8 cellular contexts compared by ENCODE assay signal in genomic region chr17:8225813-8226535, GRCh38. TPM values are rescaled to one million over a fixed set of nuclear protein-coding genes. Genes with fewer than 3 reads are reported as not detected.
DNase-seq lines count a peak whose midpoint lies in the region; ATAC-seq, FAIRE-seq and TF ChIP-seq lines count a peak whose summit lies in the region.

No MANE protein-coding gene starts in this region.

- TF ChIP-seq CTCF in endothelial cell of umbilical vein (IDR thresholded peaks at IDR 0.05; ENCODE audit: extremely low read depth in 1 of 2, insufficient read depth in 1 of 2, low read depth in 1 of 2, low read length in 2 of 2) (no peak), nephron progenitor cell (IDR thresholded peaks at IDR 0.05) (no peak)

- no peaks in the 10 kb centered on the region for H3K27me3 ChIP-seq in endothelial cell of umbilical vein (ENCODE audit: control insufficient read depth in 2 of 2, insufficient read depth in 2 of 2, low read length in 2 of 2)

- no peak overlapping the region for H3K4me3 ChIP-seq in endothelial cell of umbilical vein (replicated peaks in 1 of 3; ENCODE audit: insufficient read depth in 1 of 3, low read depth in 1 of 3, low read length in 3 of 3)

- ATAC-seq in activated CD8-positive, alpha-beta memory T cell treated with anti-CD3 and anti-CD28 coated beads, Interleukin-2, amount 10 ng/mL, durations not matched to agents 7 days and 5 days: no peak

- TSS peak; percentile 41 for BruUV-seq in endothelial cell of umbilical vein (replicated peaks; lab: Mats Ljungman, UMichigan)

- dilution Hi-C loops in endothelial cell of umbilical vein (cut with MboI; ENCODE audit: extremely low pct_ligation_motif_present, low sequenced_read_pairs): no loop called here

- H3K27me3 Mint-ChIP-seq in activated CD8-positive, alpha-beta memory T cell treated with anti-CD3 and anti-CD28 coated beads, Interleukin-2, amount 10 ng/mL, durations not matched to agents 7 days and 5 days: no peaks in the 10 kb centered on the region
- H3K27me3 Mint-ChIP-seq in nephron progenitor cell (ENCODE audit: low read depth, poor library complexity): peaks cover 25% of the 10 kb centered on the region

- CTCF ChIA-PET in activated CD8-positive, alpha-beta memory T cell treated with anti-CD3 and anti-CD28 coated beads, Interleukin-2, amount 10 ng/mL, durations not matched to agents 7 days and 5 days (lab: Charles Lee): interaction anchor here (0.6 to 8.6 kb wide), 9 partner anchors 11 to 147 kb away, joined by 3 to 124 read pairs (median 7); partner anchors contain the start of genes AURKB, BORCS6, CTC1 and PFAS
- CTCF ChIA-PET in endothelial cell of umbilical vein (lab: Charles Lee): no interaction called here

- no peaks in the 10 kb centered on the region for H3K9me1 ChIP-seq in endothelial cell of umbilical vein (replicated peaks; ENCODE audit: control insufficient read depth, extremely low read depth, insufficient read depth, low read length)

- H4K20me1 ChIP-seq in endothelial cell of umbilical vein (replicated peaks; ENCODE audit: control insufficient read depth, extremely low read depth, insufficient read depth, low read length): no peaks in the 10 kb centered on the region

- H2AFZ ChIP-seq in endothelial cell of umbilical vein (ENCODE audit: low read depth, low read length): no peak overlapping the region

- peak overlapping the region; percentile 88 for H3K27ac Mint-ChIP-seq in activated CD8-positive, alpha-beta memory T cell treated with anti-CD3 and anti-CD28 coated beads, Interleukin-2, amount 10 ng/mL, durations not matched to agents 7 days and 5 days
- H3K27ac Mint-ChIP-seq in nephron progenitor cell: peak overlapping the region; percentile 97

- peak overlapping the region; percentile 48 for H3K4me3 Mint-ChIP-seq in activated CD8-positive, alpha-beta memory T cell treated with anti-CD3 and anti-CD28 coated beads, Interleukin-2, amount 10 ng/mL, durations not matched to agents 7 days and 5 days
- peak overlapping the region; percentile 87 for H3K4me3 Mint-ChIP-seq in nephron progenitor cell

- peak overlapping the region; percentile 48 for H3K27ac ChIP-seq in endothelial cell of umbilical vein (ENCODE audit: insufficient read depth, low read depth, low read length)

- POLR2A ChIA-PET in endothelial cell of umbilical vein (lab: Charles Lee): no interaction called here

- H3K79me2 ChIP-seq in endothelial cell of umbilical vein (ENCODE audit: control insufficient read depth, insufficient read depth, low read length): no peaks in the 10 kb centered on the region

- peaks cover 38% of the 10 kb centered on the region for H3K4me1 Mint-ChIP-seq in activated CD8-positive, alpha-beta memory T cell treated with anti-CD3 and anti-CD28 coated beads, Interleukin-2, amount 10 ng/mL, durations not matched to agents 7 days and 5 days
- peaks cover 34% of the 10 kb centered on the region for H3K4me1 Mint-ChIP-seq in nephron progenitor cell

- peaks cover 32% of the 10 kb centered on the region for H3K36me3 Mint-ChIP-seq in activated CD8-positive, alpha-beta memory T cell treated with anti-CD3 and anti-CD28 coated beads, Interleukin-2, amount 10 ng/mL, durations not matched to agents 7 days and 5 days
- peaks cover 28% of the 10 kb centered on the region for H3K36me3 Mint-ChIP-seq in nephron progenitor cell (ENCODE audit: low read depth)

- TF ChIP-seq POLR2A in endothelial cell of umbilical vein (IDR thresholded peaks at IDR 0.05; ENCODE audit: low read depth, low read length): peak; percentile 73

- H3K9ac ChIP-seq in endothelial cell of umbilical vein (replicated peaks; ENCODE audit: extremely low read depth, insufficient read depth, low read length): no peak overlapping the region

- peaks cover 5 to 21% of the 10 kb centered on the region in 2 experiments for H3K36me3 ChIP-seq in endothelial cell of umbilical vein (ENCODE audit: control insufficient read depth in 2 of 2, extremely low read depth in 1 of 2, insufficient read depth in 2 of 2, low read length in 2 of 2)

- in situ Hi-C loops in G401 (cut with HindIII; ENCODE audit: low sequenced_read_pairs): no loop called here

- H3K4me1 ChIP-seq in endothelial cell of umbilical vein (ENCODE audit: control insufficient read depth, extremely low read depth, insufficient read depth, low read length): peaks cover 9% of the 10 kb centered on the region

- no peaks in the 10 kb centered on the region for H3K9me3 ChIP-seq in endothelial cell of umbilical vein (replicated peaks; ENCODE audit: control insufficient read depth, insufficient read depth, low read length)

- intact Hi-C loops in endothelial cell of umbilical vein (cut with micrococcal nuclease): loop anchor here (1.0 to 2.0 kb wide), 2 partner anchors 21 to 75 kb away; no protein-coding TSS in a partner anchor

- H3K9me3 Mint-ChIP-seq in activated CD8-positive, alpha-beta memory T cell treated with anti-CD3 and anti-CD28 coated beads, Interleukin-2, amount 10 ng/mL, durations not matched to agents 7 days and 5 days (ENCODE audit: low read depth): no peaks in the 10 kb centered on the region
- peaks cover 3% of the 10 kb centered on the region for H3K9me3 Mint-ChIP-seq in nephron progenitor cell

- H3K4me2 ChIP-seq in endothelial cell of umbilical vein (ENCODE audit: insufficient read depth, low read length): peak overlapping the region; percentile 6

- no peak for FAIRE-seq in endothelial cell of umbilical vein (lab: Jason Lieb, UNC)

- peak; percentile 73 for DNase-seq in G401 (ENCODE audit: low spot score)
- DNase-seq in NCI-H345 (lab: John Stamatoyannopoulos, UW): peak; percentile 65
- peak; percentile 89 for DNase-seq in activated CD8-positive, alpha-beta memory T cell treated with anti-CD3 and anti-CD28 coated beads, Interleukin-2, amount 10 ng/mL, durations not matched to agents 7 days and 5 days
- peak; percentile 78 for DNase-seq in endothelial cell of umbilical vein (ENCODE audit: low read depth, low spot score)
- peak; percentile 71 for DNase-seq in nephron progenitor cell
- DNase-seq in superior temporal gyrus (ENCODE audit: extremely low spot score): peak; percentile 87
- no peak for DNase-seq in HPDE6-E6E7 (ENCODE audit: extremely low spot score)
- no peak for DNase-seq in NK-92 treated with Interleukin-12 subunit alpha and Interleukin-12 subunit beta, amount 100 ng/mL, for 24 hours (lab: John Stamatoyannopoulos, UW)

RNA-seq across cellular contexts. Expression of gene AURKB, which starts 15.6 kb away (rescaled TPM):
- total RNA-seq in G401 (2014; rRNA removed; shearing (Covaris generic)): 162 and 166 TPM in 2 replicates
- total RNA-seq in activated CD8-positive, alpha-beta memory T cell treated with anti-CD3 and anti-CD28 coated beads, Interleukin-2, amount 10 ng/mL, durations not matched to agents 7 days and 5 days: 100 to 1,000 TPM; 197 to 234 TPM
- total RNA-seq in endothelial cell of umbilical vein: 104 and 107 TPM in 2 replicates
- 67.8 and 69.2 TPM in 2 replicates for polyA plus RNA-seq in endothelial cell of umbilical vein
- 49.1 and 58.3 TPM in 2 replicates for polyA plus RNA-seq in endothelial cell of umbilical vein (2011; cell fraction: cytosol; rRNA removed)
- polyA plus RNA-seq in endothelial cell of umbilical vein (2011; cell fraction: nucleus; rRNA removed): 205 and 232 TPM in 2 replicates
- polyA plus RNA-seq in endothelial cell of umbilical vein (2012): 40.6 and 74.7 TPM in 2 replicates
- polyA minus RNA-seq in endothelial cell of umbilical vein: 39.4 and 45.9 TPM in 2 replicates
- 30.4 TPM for polyA minus RNA-seq in endothelial cell of umbilical vein (2011; cell fraction: cytosol; rRNA and poly(A)+ RNA removed)
- 59.3 and 75.2 TPM in 2 replicates for polyA minus RNA-seq in endothelial cell of umbilical vein (2011; cell fraction: nucleus; rRNA and poly(A)+ RNA removed)

RNA-seq across cellular contexts. Expression of gene CTC1, which starts 21.9 kb away (rescaled TPM):
- total RNA-seq in G401 (2014; rRNA removed; shearing (Covaris generic)): 15.0 and 22.9 TPM in 2 replicates
- 10 to 100 TPM; 76.7 to 82.0 TPM for total RNA-seq in activated CD8-positive, alpha-beta memory T cell treated with anti-CD3 and anti-CD28 coated beads, Interleukin-2, amount 10 ng/mL, durations not matched to agents 7 days and 5 days
- total RNA-seq in endothelial cell of umbilical vein: 49.9 and 53.2 TPM in 2 replicates
- polyA plus RNA-seq in endothelial cell of umbilical vein: 36.3 and 38.3 TPM in 2 replicates
- 16.1 and 20.2 TPM in 2 replicates for polyA plus RNA-seq in endothelial cell of umbilical vein (2011; cell fraction: cytosol; rRNA removed)
- polyA plus RNA-seq in endothelial cell of umbilical vein (2011; cell fraction: nucleus; rRNA removed): 193 and 243 TPM in 2 replicates
- 19.8 and 23.3 TPM in 2 replicates for polyA plus RNA-seq in endothelial cell of umbilical vein (2012)
- polyA minus RNA-seq in endothelial cell of umbilical vein: 32.1 and 64.0 TPM in 2 replicates
- 7.5 TPM for polyA minus RNA-seq in endothelial cell of umbilical vein (2011; cell fraction: cytosol; rRNA and poly(A)+ RNA removed)
- 59.5 and 74.4 TPM in 2 replicates for polyA minus RNA-seq in endothelial cell of umbilical vein (2011; cell fraction: nucleus; rRNA and poly(A)+ RNA removed)

RNA-seq across cellular contexts. Expression of gene PFAS, which starts 23.1 kb away (rescaled TPM):
- 133 and 173 TPM in 2 replicates for total RNA-seq in G401 (2014; rRNA removed; shearing (Covaris generic))
- total RNA-seq in activated CD8-positive, alpha-beta memory T cell treated with anti-CD3 and anti-CD28 coated beads, Interleukin-2, amount 10 ng/mL, durations not matched to agents 7 days and 5 days: 100 to 1,000 TPM in 1 of 2 experiments, 10 to 100 TPM in 1; 75.1 to 113 TPM
- total RNA-seq in endothelial cell of umbilical vein: 84.1 and 108 TPM in 2 replicates
- polyA plus RNA-seq in endothelial cell of umbilical vein: 31.4 and 34.1 TPM in 2 replicates
- 21.0 and 21.9 TPM in 2 replicates for polyA plus RNA-seq in endothelial cell of umbilical vein (2011; cell fraction: cytosol; rRNA removed)
- polyA plus RNA-seq in endothelial cell of umbilical vein (2011; cell fraction: nucleus; rRNA removed): 155 and 168 TPM in 2 replicates
- 40.9 and 65.9 TPM in 2 replicates for polyA plus RNA-seq in endothelial cell of umbilical vein (2012)
- 113 and 126 TPM in 2 replicates for polyA minus RNA-seq in endothelial cell of umbilical vein
- 63.9 TPM for polyA minus RNA-seq in endothelial cell of umbilical vein (2011; cell fraction: cytosol; rRNA and poly(A)+ RNA removed)
- 64.9 and 69.7 TPM in 2 replicates for polyA minus RNA-seq in endothelial cell of umbilical vein (2011; cell fraction: nucleus; rRNA and poly(A)+ RNA removed)

RNA-seq across cellular contexts. Expression of gene BORCS6, which starts 36.0 kb away (rescaled TPM):
- total RNA-seq in G401 (2014; rRNA removed; shearing (Covaris generic)): 24.3 and 25.6 TPM in 2 replicates
- total RNA-seq in activated CD8-positive, alpha-beta memory T cell treated with anti-CD3 and anti-CD28 coated beads, Interleukin-2, amount 10 ng/mL, durations not matched to agents 7 days and 5 days: 10 to 100 TPM; 14.9 to 16.8 TPM
- total RNA-seq in endothelial cell of umbilical vein: 8.3 and 9.0 TPM in 2 replicates
- 8.0 and 9.7 TPM in 2 replicates for polyA plus RNA-seq in endothelial cell of umbilical vein
- 4.8 and 6.6 TPM in 2 replicates for polyA plus RNA-seq in endothelial cell of umbilical vein (2011; cell fraction: cytosol; rRNA removed)
- 2.5 and 2.8 TPM in 2 replicates for polyA plus RNA-seq in endothelial cell of umbilical vein (2011; cell fraction: nucleus; rRNA removed)
- 3.7 and 4.4 TPM in 2 replicates for polyA plus RNA-seq in endothelial cell of umbilical vein (2012)
- 3.1 and 4.6 TPM in 2 replicates for polyA minus RNA-seq in endothelial cell of umbilical vein
- polyA minus RNA-seq in endothelial cell of umbilical vein (2011; cell fraction: cytosol; rRNA and poly(A)+ RNA removed): 8.5 TPM
- polyA minus RNA-seq in endothelial cell of umbilical vein (2011; cell fraction: nucleus; rRNA and poly(A)+ RNA removed): 1.0 and 2.1 TPM in 2 replicates

RNA-seq across cellular contexts. Expression of gene TMEM107, which starts 49.8 kb away (rescaled TPM):
- total RNA-seq in G401 (2014; rRNA removed; shearing (Covaris generic)): 37.8 and 60.6 TPM in 2 replicates
- 10 to 100 TPM; 29.9 to 61.0 TPM for total RNA-seq in activated CD8-positive, alpha-beta memory T cell treated with anti-CD3 and anti-CD28 coated beads, Interleukin-2, amount 10 ng/mL, durations not matched to agents 7 days and 5 days
- 20.0 and 20.4 TPM in 2 replicates for total RNA-seq in endothelial cell of umbilical vein
- polyA plus RNA-seq in endothelial cell of umbilical vein: 31.6 and 36.9 TPM in 2 replicates
- 19.7 and 20.9 TPM in 2 replicates for polyA plus RNA-seq in endothelial cell of umbilical vein (2011; cell fraction: cytosol; rRNA removed)
- 13.5 and 14.4 TPM in 2 replicates for polyA plus RNA-seq in endothelial cell of umbilical vein (2011; cell fraction: nucleus; rRNA removed)
- 15.9 and 18.3 TPM in 2 replicates for polyA plus RNA-seq in endothelial cell of umbilical vein (2012)
- polyA minus RNA-seq in endothelial cell of umbilical vein: 80.7 and 114 TPM in 2 replicates
- 29.3 TPM for polyA minus RNA-seq in endothelial cell of umbilical vein (2011; cell fraction: cytosol; rRNA and poly(A)+ RNA removed)
- polyA minus RNA-seq in endothelial cell of umbilical vein (2011; cell fraction: nucleus; rRNA and poly(A)+ RNA removed): 65.0 and 76.3 TPM in 2 replicates

Comparison
In these comparisons a context has a peak if more than half of its experiments do, and no peak if none do; other contexts are left out.
1. DNase-seq: peak in G401 (single experiment), NCI-H345 (single experiment), activated CD8-positive, alpha-beta memory T cell treated with anti-CD3 and anti-CD28 coated beads, Interleukin-2, amount 10 ng/mL, durations not matched to agents 7 days and 5 days (single experiment), endothelial cell of umbilical vein (single experiment), nephron progenitor cell (single experiment) and superior temporal gyrus (single experiment); none in HPDE6-E6E7 (single experiment) and NK-92 treated with Interleukin-12 subunit alpha and Interleukin-12 subunit beta, amount 100 ng/mL, for 24 hours (single experiment).